8 cellular contexts compared by ENCODE assay signal in the genomic region with DNA sequence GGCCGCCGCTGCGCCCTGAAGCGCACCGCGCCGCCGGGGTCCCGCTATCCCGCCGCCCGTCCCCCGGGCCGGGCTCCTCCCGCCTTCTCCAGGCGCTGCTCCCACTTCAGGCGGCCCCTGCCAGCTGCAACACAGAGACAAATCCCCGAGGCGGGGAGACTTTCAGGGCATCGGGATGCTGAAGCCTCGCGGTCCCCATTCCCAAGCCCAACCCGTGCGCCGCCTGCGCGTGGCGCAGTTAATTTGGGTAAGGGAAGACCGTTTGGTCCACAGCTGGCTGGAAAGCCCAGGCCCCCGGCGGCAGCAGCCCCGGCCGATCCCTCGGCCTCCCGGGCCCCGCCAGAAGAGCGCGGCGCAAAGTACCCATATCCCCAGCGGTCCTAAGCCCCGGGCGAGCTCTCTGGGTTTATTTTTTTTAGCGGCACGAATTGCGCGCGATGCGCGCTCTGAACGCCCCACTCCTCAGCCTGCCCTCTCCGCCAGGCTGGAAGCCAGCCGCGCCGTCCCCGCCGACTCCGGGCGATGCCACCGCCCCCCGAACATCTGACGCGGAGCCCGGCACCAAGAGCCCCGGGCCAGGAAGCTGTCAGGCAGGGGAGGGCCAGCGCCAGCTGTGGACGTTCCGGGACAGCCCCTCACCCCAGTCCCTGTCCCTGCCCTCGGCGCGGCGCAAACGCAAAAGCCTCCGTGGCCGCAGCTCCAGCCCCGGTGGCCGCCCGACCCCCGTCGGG. TPM values are rescaled to one million over a fixed set of nuclear protein-coding genes. Genes with fewer than 3 reads are reported as not detected.
DNase-seq lines count a peak whose midpoint lies in the region; ATAC-seq and TF ChIP-seq lines count a peak whose summit lies in the region.

No MANE protein-coding gene starts in this region.

- peak overlapping the region; percentile 87 for H3K4me3 ChIP-seq in A673 (ENCODE audit: low read depth, low read length, poor library complexity, severe bottlenecking)
- peak overlapping the region; percentile 88 for H3K4me3 ChIP-seq in OCI-LY3 (ENCODE audit: low read length)
- peak overlapping the region; percentile 66 to 94 (median 84) for H3K4me3 ChIP-seq in dorsolateral prefrontal cortex
- H3K4me3 ChIP-seq in lower leg skin (ENCODE audit: low read depth, poor library complexity, severe bottlenecking): peak overlapping the region; percentile 51
- H3K4me3 ChIP-seq in subcutaneous abdominal adipose tissue (ENCODE audit: low read depth in 1 of 5, low read length in 5 of 5): peak overlapping the region; percentile 35 to 93 (median 88)

- no peaks in the 10 kb centered on the region for H3K79me2 ChIP-seq in OCI-LY3 (ENCODE audit: low read length)

- BruUV-seq in A673 (replicated peaks; lab: Mats Ljungman, UMichigan): no TSS peak

- intact Hi-C loops in A673 (cut with micrococcal nuclease; ENCODE audit: unreplicated experiment) (loop anchor here (2.0 to 10.0 kb wide), 3 partner anchors 140 to 286 kb away; no protein-coding TSS in a partner anchor), dorsolateral prefrontal cortex (cut with DNase I) (loop anchor here (5.0 to 10.0 kb wide), 5 partner anchors 160 to 290 kb away; a partner anchor contains a TSS), lower leg skin (cut with DNase I; ENCODE audit: low total_unique reads) (no loop called here)

- H3K4me2 ChIP-seq in OCI-LY3 (ENCODE audit: low read length): peak overlapping the region; percentile 100

- H3K27ac ChIP-seq in A673 (ENCODE audit: low read depth, low read length, poor library complexity, severe bottlenecking) (peak overlapping the region; percentile 63), OCI-LY3 (ENCODE audit: low read length) (no peak overlapping the region), dorsolateral prefrontal cortex (peak overlapping the region; percentile 80 to 98 (median 95)), subcutaneous abdominal adipose tissue (ENCODE audit: low read depth, low read length) (peak overlapping the region; percentile 93)

- TF ChIP-seq POLR2A in lower leg skin (IDR thresholded peaks at IDR 0.05): no peak

- H3K36me3 ChIP-seq in A673 (ENCODE audit: insufficient read depth, low read length, poor library complexity, severe bottlenecking) (no peaks in the 10 kb centered on the region), OCI-LY3 (replicated peaks; ENCODE audit: low read depth, low read length) (no peaks in the 10 kb centered on the region), subcutaneous abdominal adipose tissue (ENCODE audit: control insufficient read depth in 5 of 5, insufficient read depth in 5 of 5, low read length in 5 of 5) (no peaks in the 10 kb centered on the region)

- POLR2A ChIA-PET in A673 (lab: Charles Lee; ENCODE audit: low non-redundant PET): no interaction called here

- H3K27me3 ChIP-seq in A673 (replicated peaks; ENCODE audit: insufficient read depth, low read depth, low read length, poor library complexity) (no peaks in the 10 kb centered on the region), OCI-LY3 (ENCODE audit: low read depth, low read length) (peaks cover 12% of the 10 kb centered on the region), dorsolateral prefrontal cortex (no peaks in the 10 kb centered on the region), subcutaneous abdominal adipose tissue (ENCODE audit: control insufficient read depth in 5 of 5, insufficient read depth in 4 of 5, low read length in 5 of 5) (peaks cover 0 to 3% (median 0%) of the 10 kb centered on the region in 5 donors)

- TF ChIP-seq CTCF in A673 (conservative IDR thresholded peaks at IDR 0.05; ENCODE audit: low read depth, low read length): no peak
- TF ChIP-seq CTCF in OCI-LY3 (IDR thresholded peaks at IDR 0.05; ENCODE audit: low read depth, low read length): no peak
- peak in 13 of 56 donors; percentile 1 to 24 (median 12) for TF ChIP-seq CTCF in dorsolateral prefrontal cortex (IDR thresholded peaks at IDR 0.05 in 54 of 56, conservative IDR thresholded peaks at IDR 0.05 in 2 of 56; ENCODE audit: low read depth in 1 of 56, partially characterized antibody in 56 of 56)
- no peak for TF ChIP-seq CTCF in lower leg skin (IDR thresholded peaks at IDR 0.05)

- WGBS in lower leg skin, 2 donors: 0% methylated on average over 40 to 47 of the region's 79 CpGs

- H3K4me1 ChIP-seq in A673 (ENCODE audit: insufficient read depth, low read length, poor library complexity, severe bottlenecking) (peaks cover 13% of the 10 kb centered on the region), OCI-LY3 (ENCODE audit: low read length) (peaks cover 7% of the 10 kb centered on the region), subcutaneous abdominal adipose tissue (ENCODE audit: control insufficient read depth in 5 of 5, insufficient read depth in 5 of 5, low read length in 5 of 5) (peaks cover 2 to 62% (median 52%) of the 10 kb centered on the region in 5 donors)

- H2AFZ ChIP-seq in OCI-LY3 (ENCODE audit: low read depth, low read length): peak overlapping the region; percentile 75

- peak; percentile 34 for ATAC-seq in GM18502 (IDR thresholded peaks at IDR 0.05; ENCODE audit: poor library complexity, unreplicated experiment)
- peak; percentile 34 for ATAC-seq in HG02763 (IDR thresholded peaks at IDR 0.05; ENCODE audit: unreplicated experiment)

- H3K9ac ChIP-seq in OCI-LY3 (ENCODE audit: low read length) (peak overlapping the region; percentile 61), subcutaneous abdominal adipose tissue (ENCODE audit: low read length in 5 of 5) (peak overlapping the region in 4 of 5 donors; percentile 76 to 89 (median 83))

- CTCF ChIA-PET in A673 (lab: Charles Lee): interaction anchor here (0.6 kb wide), 1 partner anchor 11 kb away, joined by 4 read pairs; no protein-coding TSS in a partner anchor

- DNase-seq in A673 (ENCODE audit: low spot score) (peak; percentile 84), dorsolateral prefrontal cortex (peak; percentile 13 to 78 (median 68)), lower leg skin (ENCODE audit: low spot score in 2 of 2) (peak in 1 of 2 donors; percentile 90), LoVo (ENCODE audit: low spot score) (no peak)

- no peaks in the 10 kb centered on the region for H3K9me3 ChIP-seq in A673 (ENCODE audit: low read depth, low read length, poor library complexity, severe bottlenecking)
- H3K9me3 ChIP-seq in OCI-LY3 (ENCODE audit: insufficient read depth, low read length): no peaks in the 10 kb centered on the region
- H3K9me3 ChIP-seq in subcutaneous abdominal adipose tissue (ENCODE audit: control insufficient read depth in 5 of 5, low read length in 5 of 5): no peaks in the 10 kb centered on the region

- H4K20me1 ChIP-seq in OCI-LY3 (ENCODE audit: insufficient read depth, low read length): no peaks in the 10 kb centered on the region

RNA-seq across cellular contexts. Expression of a gene that starts 0.5 kb away (rescaled TPM):
- total RNA-seq in A673 (2021) (25.4 and 25.8 TPM in 2 replicates), dorsolateral prefrontal cortex (10 to 100 TPM; 18.2 to 42.8 (median 30.3) TPM), lower leg skin (10 to 100 TPM; 15.0 to 59.3 (median 24.0) TPM)
